ENCODE assay signal across 17 cellular contexts in genomic region chr6:55777461-55777860, GRCh38.
DNase-seq lines count a peak whose midpoint lies in the region; ATAC-seq and TF ChIP-seq lines count a peak whose summit lies in the region.
"Had no signal": no experiment of that assay in that cellular context is flagged by ENCODE, and none has a peak within 500 bp of the region (broad histone marks: within the 10 kb centered on the region; RNA-seq: fewer than 3 reads in every experiment).

No MANE protein-coding gene starts in this region.

- H3K27me3 ChIP-seq in foreskin keratinocyte (no peaks in the 10 kb centered on the region), mesendoderm (ENCODE audit: insufficient read depth, low read length, poor library complexity) (no peaks in the 10 kb centered on the region), hepatocyte (no peaks in the 10 kb centered on the region), uterus (no peaks in the 10 kb centered on the region)
- H3K27me3 ChIP-seq: Peyer's patch had no signal

- no peaks in the 10 kb centered on the region for H3K79me1 ChIP-seq in mesendoderm (ENCODE audit: low read length)

- H2BK120ac ChIP-seq in mesendoderm (ENCODE audit: low read depth, low read length) = no peak overlapping the region

- H3K79me2 ChIP-seq in mesendoderm (ENCODE audit: control insufficient read depth, insufficient read depth, low read length) (no peaks in the 10 kb centered on the region), hepatocyte (no peaks in the 10 kb centered on the region)

- H3K4me3 ChIP-seq in choroid plexus epithelial cell (ENCODE audit: low read depth, low read length) (no peak overlapping the region), mesendoderm (ENCODE audit: low read length) (no peak overlapping the region), hepatocyte (no peak overlapping the region), uterus (no peak overlapping the region)
- H3K4me3 ChIP-seq: GM12878, Peyer's patch had no signal

- H2AFZ ChIP-seq in hepatocyte = no peak overlapping the region

- no peak overlapping the region for H2BK15ac ChIP-seq in mesendoderm (replicated peaks; ENCODE audit: low read depth)

- H3K56ac ChIP-seq in mesendoderm (ENCODE audit: low read length) = no peak overlapping the region

- H3K4ac ChIP-seq in mesendoderm (ENCODE audit: low read depth, low read length) = no peak overlapping the region

- intact Hi-C loops in uterus (cut with DNase I; ENCODE audit: low total_unique reads) = no loop called here

- H3K27ac ChIP-seq in foreskin keratinocyte (no peak overlapping the region), mesendoderm (ENCODE audit: low read depth, low read length) (no peak overlapping the region), hepatocyte (no peak overlapping the region), uterus (no peak overlapping the region)
- H3K27ac ChIP-seq: Peyer's patch had no signal

- no peak for TF ChIP-seq POLR2A in uterus (IDR thresholded peaks at IDR 0.05)

- H3K9me2 ChIP-seq in hepatocyte (replicated peaks; ENCODE audit: insufficient read depth) = no peaks in the 10 kb centered on the region

- WGBS in mesendoderm (ENCODE audit: extremely low coverage, insufficient coverage, low lambda C conversion rate) = no CpG with 5 or more reads among the region's 1 CpG
- WGBS in hepatocyte (ENCODE audit: low lambda C conversion rate, missing lambda C conversion rate) = 100% methylated on average over 1 of the region's 1 CpG

- H3K9ac ChIP-seq in mesendoderm (ENCODE audit: low read length) = no peak overlapping the region

- H3K36me3 ChIP-seq in mesendoderm (ENCODE audit: control insufficient read depth, insufficient read depth, low read length) (no peaks in the 10 kb centered on the region), hepatocyte (replicated peaks; ENCODE audit: insufficient read depth, low read depth) (no peaks in the 10 kb centered on the region), uterus (no peaks in the 10 kb centered on the region)
- H3K36me3 ChIP-seq: Peyer's patch had no signal

- TF ChIP-seq CTCF in choroid plexus epithelial cell (conservative IDR thresholded peaks at IDR 0.05; ENCODE audit: low read depth, low read length) (no peak), foreskin keratinocyte (conservative IDR thresholded peaks at IDR 0.05) (no peak), hepatocyte (IDR thresholded peaks at IDR 0.05; ENCODE audit: poor library complexity) (no peak), uterus (IDR thresholded peaks at IDR 0.05) (no peak)

- no peak overlapping the region for H2BK5ac ChIP-seq in mesendoderm (ENCODE audit: low read length)

- H3K4me2 ChIP-seq in mesendoderm (ENCODE audit: low read length) (no peak overlapping the region), hepatocyte (no peak overlapping the region)

- H2AK5ac ChIP-seq in mesendoderm (ENCODE audit: low read length) = no peak overlapping the region

- no peak overlapping the region for H4K8ac ChIP-seq in mesendoderm (ENCODE audit: low read depth, low read length)

- H3K23ac ChIP-seq in mesendoderm (ENCODE audit: low read length) = no peak overlapping the region

- no peaks in the 10 kb centered on the region for H4K20me1 ChIP-seq in hepatocyte (ENCODE audit: insufficient read depth, poor library complexity, severe bottlenecking)

- DNase-seq in HCEC 1CT (peak; percentile 59), OCI-M1 (lab: John Stamatoyannopoulos, UW) (peak; percentile 22), choroid plexus epithelial cell (ENCODE audit: low read depth) (peak; percentile 42), foreskin keratinocyte (peak; percentile 30 to 59), mesendoderm (no peak), hepatocyte (ENCODE audit: low spot score) (no peak), uterus (no peak)
- DNase-seq: AML-193, Caco-2, KBM-7, NCI-H1105 treated with DMSO at 0.1 percent for 48 hours, NCI-H187 treated with DMSO at 0.1 percent for 48 hours, NCI-H774, Peyer's patch, SHP77 treated with DMSO at 0.1 percent for 48 hours had no signal

- H3K4me1 ChIP-seq in foreskin keratinocyte = no peaks in the 10 kb centered on the region
- no peaks in the 10 kb centered on the region for H3K4me1 ChIP-seq in mesendoderm (ENCODE audit: control insufficient read depth, low read depth, low read length)
- no peaks in the 10 kb centered on the region for H3K4me1 ChIP-seq in hepatocyte (ENCODE audit: insufficient read depth)
- no peaks in the 10 kb centered on the region for H3K4me1 ChIP-seq in uterus
- H3K4me1 ChIP-seq: Caco-2, Peyer's patch had no signal

- H3K9me3 ChIP-seq in hepatocyte (ENCODE audit: low read depth) = no peaks in the 10 kb centered on the region
- H3K9me3 ChIP-seq in uterus = no peaks in the 10 kb centered on the region
- H3K9me3 ChIP-seq: Caco-2, Peyer's patch had no signal

- no peak overlapping the region for H3K18ac ChIP-seq in mesendoderm (ENCODE audit: low read length)

- no peak overlapping the region for H4K5ac ChIP-seq in mesendoderm (ENCODE audit: low read length)

- no peak for ATAC-seq in foreskin keratinocyte
- ATAC-seq: GM12878, HCT116 had no signal

Comparison
In these comparisons a context has a peak if more than half of its experiments do, and no peak if none do; other contexts are left out.
1. DNase-seq: peak in HCEC 1CT (single experiment), OCI-M1 (single experiment), choroid plexus epithelial cell (single experiment) and foreskin keratinocyte (2 of 2); none in mesendoderm (single experiment), hepatocyte (single experiment) and uterus (0 of 2).